In genomic region chr3:99407257-99407656, GRCh38 we compare ENCODE assay signal across 20 cellular contexts.
A peak's percentile ranks its signal among the peaks of the same experiment; 100 is the strongest.
DNase-seq lines count a peak whose midpoint lies in the region; ATAC-seq and TF ChIP-seq lines count a peak whose summit lies in the region.
"Had no signal": no experiment of that assay in that cellular context is flagged by ENCODE, and none has a peak within 500 bp of the region (broad histone marks: within the 10 kb centered on the region; RNA-seq: fewer than 3 reads in every experiment).

No MANE protein-coding gene starts in this region.

- no peak for TF ChIP-seq CTCF in left ventricle myocardium inferior (IDR thresholded peaks at IDR 0.05; ENCODE audit: borderline replicate concordance)

- no peak overlapping the region for H3K27ac ChIP-seq in left ventricle myocardium inferior (replicated peaks)
- H3K27ac ChIP-seq: cardiac muscle cell, right atrium auricular region, RWPE1, stomach had no signal

- intact Hi-C loops in left ventricle myocardium inferior (cut with micrococcal nuclease), result no loop called here

- H3K4me1 ChIP-seq in left ventricle myocardium inferior, result no peaks in the 10 kb centered on the region
- H3K4me1 ChIP-seq: right atrium auricular region, stomach had no signal

- peak; percentile 35 for DNase-seq in iris pigment epithelial cell (ENCODE audit: low read depth)
- DNase-seq in hypothalamus (lab: John Stamatoyannopoulos, UW), result no peak
- DNase-seq in glomerular visceral epithelial cell (ENCODE audit: extremely low spot score), result no peak
- DNase-seq in left ventricle myocardium inferior, result no peak
- DNase-seq in HPDE6-E6E7 (ENCODE audit: extremely low spot score), result no peak
- DNase-seq: activated CD4-positive, alpha-beta memory T cell treated with anti-CD3 and anti-CD28 coated beads, Interleukin-2, amount 10 ng/mL, durations not matched to agents 7 days and 5 days; Calu3; effector CD8-positive, alpha-beta T cell; kidney; NCI-H1694 treated with DMSO at 0.1 percent for 48 hours; NCI-H345; stomach; T-cell had no signal

- H3K36me3 ChIP-seq in left ventricle myocardium inferior, result no peaks in the 10 kb centered on the region
- H3K36me3 ChIP-seq: cardiac muscle cell, right atrium auricular region, stomach had no signal

- H3K4me3 ChIP-seq in left ventricle myocardium inferior, result no peak overlapping the region
- H3K4me3 ChIP-seq: cardiac muscle cell, right atrium auricular region, stomach had no signal

- ATAC-seq in GM18498 (IDR thresholded peaks at IDR 0.05; ENCODE audit: unreplicated experiment) (peak; percentile 70), GM21390 (IDR thresholded peaks at IDR 0.05; ENCODE audit: unreplicated experiment) (peak; percentile 52), HG03342 (IDR thresholded peaks at IDR 0.05; ENCODE audit: unreplicated experiment) (peak; percentile 61)
- ATAC-seq: HCT116, T-cell had no signal

- H3K27me3 ChIP-seq in left ventricle myocardium inferior (ENCODE audit: low read depth), result no peaks in the 10 kb centered on the region
- H3K27me3 ChIP-seq: cardiac muscle cell, right atrium auricular region, stomach had no signal

- no peaks in the 10 kb centered on the region for H3K9me3 ChIP-seq in left ventricle myocardium inferior (replicated peaks)
- H3K9me3 ChIP-seq: right atrium auricular region, stomach had no signal
